9 cellular contexts compared by ENCODE assay signal in genomic region chr17:74768069-74768762, GRCh38. TPM values are rescaled to one million over a fixed set of nuclear protein-coding genes. Genes with fewer than 3 reads are reported as not detected.
DNase-seq lines count a peak whose midpoint lies in the region; ATAC-seq and TF ChIP-seq lines count a peak whose summit lies in the region.
"Had no signal": no experiment of that assay in that cellular context is flagged by ENCODE, and none has a peak within 500 bp of the region (broad histone marks: within the 10 kb centered on the region; RNA-seq: fewer than 3 reads in every experiment).

No MANE protein-coding gene starts in this region.

- DNase-seq in A172 (ENCODE audit: low spot score) (peak; percentile 97), cardiac fibroblast (ENCODE audit: low read depth in 2 of 2) (peak; percentile 73 to 75), medulla oblongata (ENCODE audit: extremely low spot score) (peak; percentile 77), GM19238 (ENCODE audit: insufficient read length, low spot score) (no peak)
- DNase-seq in activated CD4-positive, alpha-beta T cell treated with anti-CD3 and anti-CD28 coated beads, Interleukin-2, amount 50 U/mL, for 48 hours, result no peak
- DNase-seq: stimulated activated CD8-positive, alpha-beta memory T cell treated with anti-CD3 and anti-CD28 coated beads, Interleukin-4, amount 100 ng/mL, for 48 hours had no signal

- TF ChIP-seq CTCF in cardiac fibroblast (IDR thresholded peaks at IDR 0.05; ENCODE audit: low read depth, low read length), result no peak

- peak; percentile 43; the same call in 1 of the 2 replicates for TF ChIP-seq EP300 in Ishikawa (IDR thresholded peaks at IDR 0.05; ENCODE audit: borderline replicate concordance)

- H3K4me3 ChIP-seq in cardiac fibroblast (replicated peaks in 1 of 2; ENCODE audit: low read depth in 2 of 2, low read length in 2 of 2), result no peak overlapping the region

- ATAC-seq in HG03095 (IDR thresholded peaks at IDR 0.05; ENCODE audit: unreplicated experiment) (no peak), GM21717 (IDR thresholded peaks at IDR 0.05; ENCODE audit: unreplicated experiment) (no peak)

- peak; percentile 6; the same call in 1 of the 2 replicates for TF ChIP-seq RAD21 in Ishikawa (IDR thresholded peaks at IDR 0.05; ENCODE audit: low read depth)

TF ChIP-seq in Ishikawa, 13 proteins besides CTCF, POLR2A, EP300 and RAD21:
- no peak for TF ChIP-seq CREB1 (IDR thresholded peaks at IDR 0.05; ENCODE audit: low read depth)
- TF ChIP-seq EGR1 (IDR thresholded peaks at IDR 0.05), result no peak
- peak; percentile 79 for TF ChIP-seq NFIC (IDR thresholded peaks at IDR 0.05)
- no peak for TF ChIP-seq YY1 (IDR thresholded peaks at IDR 0.05; ENCODE audit: low read depth)
- peak; percentile 34; the same call in 1 of the 2 replicates for TF ChIP-seq TEAD4 (IDR thresholded peaks at IDR 0.05)
- TF ChIP-seq, protein P1, sequence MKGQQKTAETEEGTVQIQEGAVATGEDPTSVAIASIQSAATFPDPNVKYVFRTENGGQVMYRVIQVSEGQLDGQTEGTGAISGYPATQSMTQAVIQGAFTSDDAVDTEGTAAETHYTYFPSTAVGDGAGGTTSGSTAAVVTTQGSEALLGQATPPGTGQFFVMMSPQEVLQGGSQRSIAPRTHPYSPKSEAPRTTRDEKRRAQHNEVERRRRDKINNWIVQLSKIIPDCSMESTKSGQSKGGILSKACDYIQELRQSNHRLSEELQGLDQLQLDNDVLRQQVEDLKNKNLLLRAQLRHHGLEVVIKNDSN (IDR thresholded peaks at IDR 0.05), result peak; percentile 88
- no peak; the same call in 1 of the 2 replicates for TF ChIP-seq TAF1 (IDR thresholded peaks at IDR 0.05; ENCODE audit: low read depth)
- peak; percentile 33; the same call in 1 of the 2 replicates for TF ChIP-seq ZBTB7A (IDR thresholded peaks at IDR 0.05; ENCODE audit: low read depth)
- no peak for TF ChIP-seq REST (IDR thresholded peaks at IDR 0.05; ENCODE audit: low read depth)
- TF ChIP-seq, protein P2, sequence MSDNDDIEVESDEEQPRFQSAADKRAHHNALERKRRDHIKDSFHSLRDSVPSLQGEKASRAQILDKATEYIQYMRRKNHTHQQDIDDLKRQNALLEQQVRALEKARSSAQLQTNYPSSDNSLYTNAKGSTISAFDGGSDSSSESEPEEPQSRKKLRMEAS (IDR thresholded peaks at IDR 0.05), result peak; percentile 82
- no peak for TF ChIP-seq TCF12 (IDR thresholded peaks at IDR 0.05; ENCODE audit: low read depth)
- no peak for TF ChIP-seq FOXM1 (IDR thresholded peaks at IDR 0.05; ENCODE audit: borderline replicate concordance, low read depth)
- no peak for TF ChIP-seq CEBPB (IDR thresholded peaks at IDR 0.05)

RNA-seq across cellular contexts. Expression of gene NAT9, which starts 7.9 kb away (rescaled TPM):
- 22.8 and 32.5 TPM in 2 replicates for total RNA-seq in A172 (2014; rRNA removed; shearing (Covaris generic))

RNA-seq across cellular contexts. Expression of gene NHERF1, which starts 19.8 kb away (rescaled TPM):
- total RNA-seq in A172 (2014; rRNA removed; shearing (Covaris generic)), result 205 and 246 TPM in 2 replicates

RNA-seq across cellular contexts. Expression of gene RAB37, which starts 31.2 kb away (rescaled TPM):
- total RNA-seq in A172 (2014; rRNA removed; shearing (Covaris generic)), result 0.05 TPM in 1 of 2 replicates, not detected in the other

RNA-seq across cellular contexts. Expression of gene CD300LF, which starts 55.5 kb away (rescaled TPM):
- not detected in 2 replicates for total RNA-seq in A172 (2014; rRNA removed; shearing (Covaris generic))

Comparison
In these comparisons a context has a peak if more than half of its experiments do, and no peak if none do; other contexts are left out.
1. DNase-seq: peak in A172 (single experiment), cardiac fibroblast (2 of 2) and medulla oblongata (single experiment); none in GM19238 (single experiment) and activated CD4-positive, alpha-beta T cell treated with anti-CD3 and anti-CD28 coated beads, Interleukin-2, amount 50 U/mL, for 48 hours (0 of 2).